Comparison of ENCODE assay signal across 11 cellular contexts in the genomic region with DNA sequence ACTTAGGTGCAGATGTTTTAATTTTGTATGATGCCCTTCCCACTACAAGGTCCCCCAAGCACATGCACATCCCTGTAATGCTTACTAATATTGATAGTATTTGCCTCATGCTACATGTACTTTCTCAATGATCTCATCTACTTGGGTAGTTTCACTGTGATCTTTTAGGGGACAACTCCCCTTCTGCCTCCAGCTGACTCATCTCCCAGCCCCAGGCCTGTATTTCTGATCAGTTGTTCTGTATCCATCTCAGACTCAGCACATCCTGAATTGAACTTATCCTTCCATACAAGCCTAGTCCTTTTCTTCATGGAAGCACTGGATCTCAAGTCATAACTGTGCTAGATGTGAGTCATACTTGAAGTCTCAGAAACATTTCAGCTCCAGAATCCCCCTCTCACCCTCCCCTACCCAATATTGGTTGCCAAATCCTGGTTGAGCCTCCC. TPM values are rescaled to one million over a fixed set of nuclear protein-coding genes. Genes with fewer than 3 reads are reported as not detected.
A peak's percentile ranks its signal among the peaks of the same experiment; 100 is the strongest.
DNase-seq lines count a peak whose midpoint lies in the region; ATAC-seq, FAIRE-seq and TF ChIP-seq lines count a peak whose summit lies in the region.
"Had no signal": no experiment of that assay in that cellular context is flagged by ENCODE, and none has a peak within 500 bp of the region (broad histone marks: within the 10 kb centered on the region; RNA-seq: fewer than 3 reads in every experiment).

No MANE protein-coding gene starts in this region.

- no peaks in the 10 kb centered on the region for H3K27me3 ChIP-seq in bronchial epithelial cell (ENCODE audit: control insufficient read depth, insufficient read depth, low read length)

- H3K36me3 ChIP-seq in bronchial epithelial cell (ENCODE audit: control insufficient read depth, insufficient read depth, low read length) (no peaks in the 10 kb centered on the region), kidney (ENCODE audit: control insufficient read depth in 1 of 2, insufficient read depth in 2 of 2, low read length in 2 of 2) (no peaks in the 10 kb centered on the region)

- intact Hi-C loops in kidney (cut with DNase I): no loop called here

- no peak overlapping the region for H3K27ac ChIP-seq in kidney (ENCODE audit: low read depth in 2 of 2, low read length in 2 of 2)
- H3K27ac ChIP-seq: RWPE1 had no signal

- no peaks in the 10 kb centered on the region for H3K9me3 ChIP-seq in kidney (ENCODE audit: control insufficient read depth in 1 of 2, low read length in 2 of 2)

- FAIRE-seq in GM12892 (lab: Jason Lieb, UNC) (peak; percentile 88), bronchial epithelial cell (lab: Jason Lieb, UNC) (no peak), kidney (lab: Jason Lieb, UNC) (no peak)
- FAIRE-seq: endothelial cell of umbilical vein had no signal

- no peak overlapping the region for H3K9ac ChIP-seq in kidney (ENCODE audit: low read length in 2 of 2)

- TF ChIP-seq CTCF in bronchial epithelial cell (IDR thresholded peaks at IDR 0.05; ENCODE audit: insufficient read depth, low read length, severe bottlenecking): no peak
- no peak for TF ChIP-seq CTCF in kidney (IDR thresholded peaks at IDR 0.05; ENCODE audit: borderline replicate concordance, extremely low read depth, insufficient read depth)

- peak; percentile 63 for ATAC-seq in GM19468 (IDR thresholded peaks at IDR 0.05; ENCODE audit: extremely low read depth, unreplicated experiment)
- peak; percentile 94 for ATAC-seq in HG03175 (IDR thresholded peaks at IDR 0.05; ENCODE audit: unreplicated experiment)
- ATAC-seq: sciatic nerve had no signal

- DNase-seq in GM12892 (ENCODE audit: insufficient read length): peak; percentile 29
- peak; percentile 79 for DNase-seq in bronchial epithelial cell (ENCODE audit: low read depth)
- DNase-seq in NCI-H1694 (lab: John Stamatoyannopoulos, UW): no peak
- no peak for DNase-seq in kidney
- DNase-seq in NCI-H1092 (lab: John Stamatoyannopoulos, UW): no peak
- DNase-seq in RKO (ENCODE audit: low spot score): no peak

- H3K4me1 ChIP-seq in kidney (ENCODE audit: control insufficient read depth in 1 of 2, insufficient read depth in 1 of 2, low read depth in 1 of 2, low read length in 2 of 2): peaks cover 2 to 3% of the 10 kb centered on the region in 2 donors

- no peak for TF ChIP-seq POLR2A in GM12892 (IDR thresholded peaks at IDR 0.05; ENCODE audit: low read depth, low read length)

- no peak overlapping the region for H3K4me3 ChIP-seq in bronchial epithelial cell (ENCODE audit: low read depth, low read length)
- H3K4me3 ChIP-seq in kidney (ENCODE audit: low read length in 2 of 2): no peak overlapping the region

RNA-seq across cellular contexts. Expression of a gene that starts 49.4 kb away (rescaled TPM):
- polyA plus RNA-seq in GM12892 (2012; ENCODE audit: missing spikeins): 31.6 TPM
- total RNA-seq in bronchial epithelial cell: 44.5 and 68.7 TPM in 2 replicates
- total RNA-seq in kidney: 31.0 TPM
- polyA plus RNA-seq in kidney (ENCODE audit: insufficient read depth, low read depth, low replicate concordance): 8.3 TPM

Comparison
In these comparisons a context has a peak if more than half of its experiments do, and no peak if none do; other contexts are left out.
1. DNase-seq: peak in GM12892 (single experiment) and bronchial epithelial cell (single experiment); none in NCI-H1694 (single experiment), kidney (single experiment), NCI-H1092 (single experiment) and RKO (single experiment).